15 cellular contexts compared by ENCODE assay signal in genomic region chr21:15430577-15430976, GRCh38.
"Had no signal": no experiment of that assay in that cellular context is flagged by ENCODE, and none has a peak within 500 bp of the region (broad histone marks: within the 10 kb centered on the region; RNA-seq: fewer than 3 reads in every experiment).

No MANE protein-coding gene starts in this region.

- H3K27ac ChIP-seq: adrenal gland, left lung, parathyroid adenoma, tibial artery, vagina had no signal

- H3K4me3 ChIP-seq: adrenal gland, left lung, tibial artery, vagina had no signal

- H3K79me2 ChIP-seq: parathyroid adenoma had no signal

- H3K9me3 ChIP-seq: adrenal gland, left lung, tibial artery, vagina had no signal

- H3K36me3 Mint-ChIP-seq: activated naive CD4-positive, alpha-beta T cell treated with anti-CD3 and anti-CD28 coated beads, Interleukin-2, amount 10 ng/mL, durations not matched to agents 7 days and 5 days; stimulated activated effector memory CD8-positive, alpha-beta T cell treated with anti-CD3 and anti-CD28 coated beads, Interleukin-12 subunit alpha, Interleukin-12 subunit beta, amount 100 ng/mL, for 72 hours had no signal

- H3K4me1 ChIP-seq: adrenal gland, left lung, parathyroid adenoma, tibial artery, vagina had no signal

- ATAC-seq: activated T-helper 17 cell treated with anti-CD3 and anti-CD28 coated beads, Interleukin-2, amount 50 U/mL, for 72 hours; stimulated activated effector memory CD8-positive, alpha-beta T cell treated with anti-CD3 and anti-CD28 coated beads, Interleukin-12 subunit alpha, Interleukin-12 subunit beta, amount 100 ng/mL, for 72 hours had no signal

- H3K4me3 Mint-ChIP-seq: activated CD4-positive, alpha-beta T cell treated with anti-CD3 and anti-CD28 coated beads, Interleukin-2, amount 10 ng/mL, durations not matched to agents 24 days and 14 days; activated naive CD4-positive, alpha-beta T cell treated with anti-CD3 and anti-CD28 coated beads, Interleukin-2, amount 10 ng/mL, durations not matched to agents 7 days and 5 days; activated T-helper 17 cell treated with anti-CD3 and anti-CD28 coated beads, Interleukin-2, amount 50 U/mL, for 72 hours; dendritic cell treated with granulocyte-macrophage colony-stimulating factor and Interleukin-4, amounts not matched to agents 40 ng/mL and 50 ng/mL, for 4 days; stimulated activated effector memory CD8-positive, alpha-beta T cell treated with anti-CD3 and anti-CD28 coated beads, Interleukin-12 subunit alpha, Interleukin-12 subunit beta, amount 100 ng/mL, for 72 hours; WTC11 had no signal

- FAIRE-seq: frontal cortex had no signal

- H3K27me3 ChIP-seq: adrenal gland, left lung, tibial artery, vagina had no signal

- DNase-seq: activated CD4-positive, alpha-beta T cell treated with anti-CD3 and anti-CD28 coated beads, Interleukin-2, amount 10 ng/mL, durations not matched to agents 24 days and 14 days; activated CD8-positive, alpha-beta memory T cell treated with anti-CD3 and anti-CD28 coated beads for 24 hours; activated naive CD4-positive, alpha-beta T cell treated with anti-CD3 and anti-CD28 coated beads, Interleukin-2, amount 10 ng/mL, durations not matched to agents 7 days and 5 days; adrenal gland; islet precursor cell; left lung; retina; tibial artery had no signal

- H3K27me3 Mint-ChIP-seq: activated CD4-positive, alpha-beta T cell treated with anti-CD3 and anti-CD28 coated beads, Interleukin-2, amount 10 ng/mL, durations not matched to agents 24 days and 14 days; activated naive CD4-positive, alpha-beta T cell treated with anti-CD3 and anti-CD28 coated beads, Interleukin-2, amount 10 ng/mL, durations not matched to agents 7 days and 5 days; activated T-helper 17 cell treated with anti-CD3 and anti-CD28 coated beads, Interleukin-2, amount 50 U/mL, for 72 hours; dendritic cell treated with granulocyte-macrophage colony-stimulating factor and Interleukin-4, amounts not matched to agents 40 ng/mL and 50 ng/mL, for 4 days had no signal

- H3K9ac ChIP-seq: parathyroid adenoma had no signal

- H2AFZ ChIP-seq: parathyroid adenoma had no signal

- H3K4me1 Mint-ChIP-seq: activated CD4-positive, alpha-beta T cell treated with anti-CD3 and anti-CD28 coated beads, Interleukin-2, amount 10 ng/mL, durations not matched to agents 24 days and 14 days; activated naive CD4-positive, alpha-beta T cell treated with anti-CD3 and anti-CD28 coated beads, Interleukin-2, amount 10 ng/mL, durations not matched to agents 7 days and 5 days; activated T-helper 17 cell treated with anti-CD3 and anti-CD28 coated beads, Interleukin-2, amount 50 U/mL, for 72 hours; stimulated activated effector memory CD8-positive, alpha-beta T cell treated with anti-CD3 and anti-CD28 coated beads, Interleukin-12 subunit alpha, Interleukin-12 subunit beta, amount 100 ng/mL, for 72 hours had no signal

- H3K27ac Mint-ChIP-seq: activated CD4-positive, alpha-beta T cell treated with anti-CD3 and anti-CD28 coated beads, Interleukin-2, amount 10 ng/mL, durations not matched to agents 24 days and 14 days; activated naive CD4-positive, alpha-beta T cell treated with anti-CD3 and anti-CD28 coated beads, Interleukin-2, amount 10 ng/mL, durations not matched to agents 7 days and 5 days; activated T-helper 17 cell treated with anti-CD3 and anti-CD28 coated beads, Interleukin-2, amount 50 U/mL, for 72 hours; dendritic cell treated with granulocyte-macrophage colony-stimulating factor and Interleukin-4, amounts not matched to agents 40 ng/mL and 50 ng/mL, for 4 days; stimulated activated effector memory CD8-positive, alpha-beta T cell treated with anti-CD3 and anti-CD28 coated beads, Interleukin-12 subunit alpha, Interleukin-12 subunit beta, amount 100 ng/mL, for 72 hours; WTC11 had no signal

- H3K36me3 ChIP-seq: adrenal gland, left lung, tibial artery, vagina had no signal

- H3K9me3 Mint-ChIP-seq: activated CD4-positive, alpha-beta T cell treated with anti-CD3 and anti-CD28 coated beads, Interleukin-2, amount 10 ng/mL, durations not matched to agents 24 days and 14 days; activated naive CD4-positive, alpha-beta T cell treated with anti-CD3 and anti-CD28 coated beads, Interleukin-2, amount 10 ng/mL, durations not matched to agents 7 days and 5 days; stimulated activated effector memory CD8-positive, alpha-beta T cell treated with anti-CD3 and anti-CD28 coated beads, Interleukin-12 subunit alpha, Interleukin-12 subunit beta, amount 100 ng/mL, for 72 hours had no signal
